In the genomic region with DNA sequence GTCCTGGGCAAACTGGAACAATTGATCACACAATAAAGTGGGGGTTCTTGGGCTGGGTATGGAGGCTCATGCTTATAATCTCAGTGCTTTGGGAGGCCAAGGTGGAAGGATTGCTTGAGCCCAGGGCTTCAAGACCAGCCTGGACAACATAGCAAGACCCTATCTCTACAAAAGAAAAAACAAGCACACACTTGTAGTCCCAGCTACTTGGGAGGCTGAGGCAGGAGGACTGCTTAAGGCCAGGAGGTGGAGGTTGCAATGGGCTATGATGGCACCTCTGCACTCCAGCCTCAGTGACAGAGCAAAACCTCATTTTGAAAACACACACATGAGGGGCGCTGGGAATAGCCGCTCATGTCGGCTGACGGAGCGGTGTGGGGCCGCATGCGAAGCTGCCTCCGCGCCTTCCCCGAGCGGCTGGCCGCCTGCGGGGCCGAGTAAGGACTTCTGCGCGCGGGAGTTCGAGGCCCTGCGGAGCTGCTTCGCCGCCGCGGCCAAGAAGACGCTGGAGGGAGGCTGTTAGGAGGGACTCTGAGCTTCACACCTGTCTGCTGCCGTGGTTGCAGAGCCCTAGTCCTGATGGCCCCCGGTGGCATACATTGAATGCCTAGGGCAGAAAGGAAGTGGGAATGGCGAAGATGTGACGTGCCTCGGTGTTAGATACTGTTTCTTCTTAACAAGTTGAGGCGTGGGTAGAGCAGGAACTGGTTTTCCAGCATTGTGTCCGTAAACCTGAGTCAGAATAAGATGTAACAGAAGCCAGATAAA, we compare ENCODE assay signal across 1 cellular context.
TF ChIP-seq lines count a peak whose summit lies in the region.

No MANE protein-coding gene starts in this region.

TF ChIP-seq in GM12878, 131 proteins besides CTCF, POLR2A, EP300 and RAD21:
- TF ChIP-seq MYB (IDR thresholded peaks at IDR 0.05; ENCODE audit: borderline replicate concordance, low read depth, low read length) (no peak), NR2C2 (IDR thresholded peaks at IDR 0.05; ENCODE audit: borderline replicate concordance, control insufficient read depth, insufficient read length, low read depth) (no peak), ETV6 (conservative IDR thresholded peaks at IDR 0.05 in 1 of 2, IDR thresholded peaks at IDR 0.05 in 1 of 2; ENCODE audit: borderline replicate concordance in 1 of 2, low read depth in 1 of 2) (no peak), RB1 (IDR thresholded peaks at IDR 0.05; ENCODE audit: borderline replicate concordance) (no peak), SPI1 (IDR thresholded peaks at IDR 0.05; ENCODE audit: borderline replicate concordance, insufficient read depth, low read depth, low read length) (peak; percentile 23; the same call in 1 of the 2 replicates), GATAD2B (conservative IDR thresholded peaks at IDR 0.05; ENCODE audit: low read depth) (peak; percentile 66)
- TF ChIP-seq, protein P1, sequence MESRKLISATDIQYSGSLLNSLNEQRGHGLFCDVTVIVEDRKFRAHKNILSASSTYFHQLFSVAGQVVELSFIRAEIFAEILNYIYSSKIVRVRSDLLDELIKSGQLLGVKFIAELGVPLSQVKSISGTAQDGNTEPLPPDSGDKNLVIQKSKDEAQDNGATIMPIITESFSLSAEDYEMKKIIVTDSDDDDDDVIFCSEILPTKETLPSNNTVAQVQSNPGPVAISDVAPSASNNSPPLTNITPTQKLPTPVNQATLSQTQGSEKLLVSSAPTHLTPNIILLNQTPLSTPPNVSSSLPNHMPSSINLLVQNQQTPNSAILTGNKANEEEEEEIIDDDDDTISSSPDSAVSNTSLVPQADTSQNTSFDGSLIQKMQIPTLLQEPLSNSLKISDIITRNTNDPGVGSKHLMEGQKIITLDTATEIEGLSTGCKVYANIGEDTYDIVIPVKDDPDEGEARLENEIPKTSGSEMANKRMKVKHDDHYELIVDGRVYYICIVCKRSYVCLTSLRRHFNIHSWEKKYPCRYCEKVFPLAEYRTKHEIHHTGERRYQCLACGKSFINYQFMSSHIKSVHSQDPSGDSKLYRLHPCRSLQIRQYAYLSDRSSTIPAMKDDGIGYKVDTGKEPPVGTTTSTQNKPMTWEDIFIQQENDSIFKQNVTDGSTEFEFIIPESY (IDR thresholded peaks at IDR 0.05): 0 out of 2 replicates have a peak, but pooled peaks have one; percentile 24
